20 cellular contexts compared by ENCODE assay signal in genomic region chr6:127864701-127865100, GRCh38. TPM values are rescaled to one million over a fixed set of nuclear protein-coding genes. Genes with fewer than 3 reads are reported as not detected.
DNase-seq lines count a peak whose midpoint lies in the region; ATAC-seq and TF ChIP-seq lines count a peak whose summit lies in the region.
"Had no signal": no experiment of that assay in that cellular context is flagged by ENCODE, and none has a peak within 500 bp of the region (broad histone marks: within the 10 kb centered on the region; RNA-seq: fewer than 3 reads in every experiment).

No MANE protein-coding gene starts in this region.

- no peak overlapping the region for H3K4me3 Mint-ChIP-seq in activated CD8-positive, alpha-beta T cell treated with anti-CD3 and anti-CD28 coated beads for 36 hours
- H3K4me3 Mint-ChIP-seq in activated CD8-positive, alpha-beta T cell treated with anti-CD3 and anti-CD28 coated beads, Interleukin-2, amount 10 ng/mL, durations not matched to agents 7 days and 5 days, result no peak overlapping the region
- H3K4me3 Mint-ChIP-seq in CD8-positive, alpha-beta memory T cell, result peak overlapping the region in 3 of 7 donors; percentile 8 to 29 (median 15)
- no peak overlapping the region for H3K4me3 Mint-ChIP-seq in T-helper 17 cell
- H3K4me3 Mint-ChIP-seq: CD14-positive monocyte had no signal

- H3K27ac Mint-ChIP-seq in activated CD8-positive, alpha-beta T cell treated with anti-CD3 and anti-CD28 coated beads for 36 hours, result peak overlapping the region; percentile 52
- H3K27ac Mint-ChIP-seq in activated CD8-positive, alpha-beta T cell treated with anti-CD3 and anti-CD28 coated beads, Interleukin-2, amount 10 ng/mL, durations not matched to agents 7 days and 5 days, result no peak overlapping the region
- H3K27ac Mint-ChIP-seq in CD8-positive, alpha-beta memory T cell, result peak overlapping the region; percentile 30 to 89 (median 72)
- H3K27ac Mint-ChIP-seq in T-helper 17 cell, result peak overlapping the region; percentile 53
- H3K27ac Mint-ChIP-seq: CD14-positive monocyte had no signal

- H3K4me3 ChIP-seq in CD8-positive, alpha-beta memory T cell (ENCODE audit: low read length), result no peak overlapping the region
- H3K4me3 ChIP-seq in spleen, result no peak overlapping the region
- H3K4me3 ChIP-seq: PC-9 had no signal

- CTCF ChIA-PET in activated CD8-positive, alpha-beta T cell treated with anti-CD3 and anti-CD28 coated beads for 36 hours (lab: Charles Lee), result interaction anchor here (1.0 to 1.5 kb wide), 2 partner anchors 9 to 38 kb away, joined by 4 to 9 read pairs; no protein-coding TSS in a partner anchor
- CTCF ChIA-PET in activated CD8-positive, alpha-beta T cell treated with anti-CD3 and anti-CD28 coated beads, Interleukin-2, amount 10 ng/mL, durations not matched to agents 7 days and 5 days (lab: Charles Lee), result interaction anchor here (3.7 kb wide), 1 partner anchor 10 kb away, joined by 30 read pairs; no protein-coding TSS in a partner anchor
- CTCF ChIA-PET in CD8-positive, alpha-beta memory T cell (lab: Charles Lee), result interaction anchor here (1.6 to 2.5 kb wide), 2 partner anchors 9 to 114 kb away, joined by 3 to 14 read pairs; no protein-coding TSS in a partner anchor

- H3K27me3 Mint-ChIP-seq in activated CD8-positive, alpha-beta T cell treated with anti-CD3 and anti-CD28 coated beads for 36 hours, result no peaks in the 10 kb centered on the region
- H3K27me3 Mint-ChIP-seq in activated CD8-positive, alpha-beta T cell treated with anti-CD3 and anti-CD28 coated beads, Interleukin-2, amount 10 ng/mL, durations not matched to agents 7 days and 5 days (ENCODE audit: low read depth), result no peaks in the 10 kb centered on the region
- H3K27me3 Mint-ChIP-seq in CD8-positive, alpha-beta memory T cell, result no peaks in the 10 kb centered on the region
- H3K27me3 Mint-ChIP-seq in T-helper 17 cell, result no peaks in the 10 kb centered on the region

- POLR2A ChIA-PET in activated CD8-positive, alpha-beta T cell treated with anti-CD3 and anti-CD28 coated beads for 36 hours (lab: Charles Lee), result interaction anchor here (0.7 kb wide), 1 partner anchor 31 kb away, joined by 3 read pairs; no protein-coding TSS in a partner anchor
- POLR2A ChIA-PET in activated CD8-positive, alpha-beta T cell treated with anti-CD3 and anti-CD28 coated beads, Interleukin-2, amount 10 ng/mL, durations not matched to agents 7 days and 5 days (lab: Charles Lee), result interaction anchor here (1.0 kb wide), 1 partner anchor 13 kb away, joined by 3 read pairs; no protein-coding TSS in a partner anchor
- POLR2A ChIA-PET in CD8-positive, alpha-beta memory T cell (lab: Charles Lee), result no interaction called here

- no peak for TF ChIP-seq CTCF in activated CD8-positive, alpha-beta T cell treated with anti-CD3 and anti-CD28 coated beads for 36 hours (IDR thresholded peaks at IDR 0.05)
- TF ChIP-seq CTCF in spleen (IDR thresholded peaks at IDR 0.05 in 8 of 11, conservative IDR thresholded peaks at IDR 0.05 in 3 of 11), result no peak

- DNase-seq in activated CD8-positive, alpha-beta T cell treated with anti-CD3 and anti-CD28 coated beads for 36 hours, result no peak
- no peak for DNase-seq in activated CD8-positive, alpha-beta T cell treated with anti-CD3 and anti-CD28 coated beads, Interleukin-2, amount 10 ng/mL, durations not matched to agents 7 days and 5 days
- no peak for DNase-seq in CD8-positive, alpha-beta memory T cell
- DNase-seq in T-helper 17 cell (no peak), left colon (no peak), spleen (no peak), NCI-H82 (lab: John Stamatoyannopoulos, UW) (no peak)
- DNase-seq: 8988T, DMS79, NCI-H1105 treated with DMSO at 0.1 percent for 48 hours, NCI-H1694, NCI-H2227 treated with DMSO at 0.1 percent for 48 hours, NCI-H524, PC-9, SIG-M5 had no signal

- no peak for ATAC-seq in activated CD8-positive, alpha-beta T cell treated with anti-CD3 and anti-CD28 coated beads for 36 hours
- no peak for ATAC-seq in activated CD8-positive, alpha-beta T cell treated with anti-CD3 and anti-CD28 coated beads, Interleukin-2, amount 10 ng/mL, durations not matched to agents 7 days and 5 days
- ATAC-seq in T-helper 17 cell (no peak), left colon (peak; percentile 95), GM21723 (IDR thresholded peaks at IDR 0.05; ENCODE audit: unreplicated experiment) (no peak)

- peaks cover 4% of the 10 kb centered on the region for H3K9me3 Mint-ChIP-seq in activated CD8-positive, alpha-beta T cell treated with anti-CD3 and anti-CD28 coated beads for 36 hours
- no peaks in the 10 kb centered on the region for H3K9me3 Mint-ChIP-seq in activated CD8-positive, alpha-beta T cell treated with anti-CD3 and anti-CD28 coated beads, Interleukin-2, amount 10 ng/mL, durations not matched to agents 7 days and 5 days (ENCODE audit: insufficient read depth)
- no peaks in the 10 kb centered on the region for H3K9me3 Mint-ChIP-seq in CD8-positive, alpha-beta memory T cell

- H3K4me1 ChIP-seq in CD8-positive, alpha-beta memory T cell (ENCODE audit: insufficient read depth, low read length), result peaks cover 43% of the 10 kb centered on the region
- no peaks in the 10 kb centered on the region for H3K4me1 ChIP-seq in spleen

- TF ChIP-seq POLR2A in spleen (IDR thresholded peaks at IDR 0.05), result no peak

- no peaks in the 10 kb centered on the region for H3K27me3 ChIP-seq in CD8-positive, alpha-beta memory T cell (ENCODE audit: insufficient read depth, low read length, poor library complexity, severe bottlenecking)
- no peaks in the 10 kb centered on the region for H3K27me3 ChIP-seq in spleen (replicated peaks in 1 of 7)

- 76 to 90% (median 83%) methylated on average over 2 of the region's 2 CpGs for WGBS in spleen, 5 donors

- H3K36me3 ChIP-seq in CD8-positive, alpha-beta memory T cell (ENCODE audit: insufficient read depth, low read length), result peaks cover 4% of the 10 kb centered on the region
- H3K36me3 ChIP-seq in spleen, result no peaks in the 10 kb centered on the region

- no peak overlapping the region for H3K27ac ChIP-seq in CD8-positive, alpha-beta memory T cell (ENCODE audit: low read depth, low read length)
- no peak overlapping the region for H3K27ac ChIP-seq in spleen
- H3K27ac ChIP-seq: PC-9, RWPE1 had no signal

- H3K9me3 ChIP-seq in CD8-positive, alpha-beta memory T cell (ENCODE audit: low read length), result no peaks in the 10 kb centered on the region
- H3K9me3 ChIP-seq in T-helper 17 cell (ENCODE audit: control insufficient read depth, low read length, poor library complexity, severe bottlenecking) (no peaks in the 10 kb centered on the region), spleen (no peaks in the 10 kb centered on the region)

- H3K4me1 Mint-ChIP-seq in activated CD8-positive, alpha-beta T cell treated with anti-CD3 and anti-CD28 coated beads for 36 hours (ENCODE audit: low read depth), result peaks cover 65% of the 10 kb centered on the region
- H3K4me1 Mint-ChIP-seq in activated CD8-positive, alpha-beta T cell treated with anti-CD3 and anti-CD28 coated beads, Interleukin-2, amount 10 ng/mL, durations not matched to agents 7 days and 5 days (ENCODE audit: low read depth), result peaks cover 60% of the 10 kb centered on the region
- H3K4me1 Mint-ChIP-seq in CD8-positive, alpha-beta memory T cell, result peaks cover 69 to 85% (median 82%) of the 10 kb centered on the region in 3 donors
- H3K4me1 Mint-ChIP-seq in T-helper 17 cell, result peaks cover 33% of the 10 kb centered on the region
- H3K4me1 Mint-ChIP-seq: CD14-positive monocyte had no signal

- peaks cover 57% of the 10 kb centered on the region for H3K36me3 Mint-ChIP-seq in activated CD8-positive, alpha-beta T cell treated with anti-CD3 and anti-CD28 coated beads for 36 hours (ENCODE audit: low read depth)
- peaks cover 64% of the 10 kb centered on the region for H3K36me3 Mint-ChIP-seq in activated CD8-positive, alpha-beta T cell treated with anti-CD3 and anti-CD28 coated beads, Interleukin-2, amount 10 ng/mL, durations not matched to agents 7 days and 5 days (ENCODE audit: low read depth)
- H3K36me3 Mint-ChIP-seq in CD8-positive, alpha-beta memory T cell, result peaks cover 11 to 58% (median 25%) of the 10 kb centered on the region in 3 donors
- peaks cover 5% of the 10 kb centered on the region for H3K36me3 Mint-ChIP-seq in T-helper 17 cell (ENCODE audit: low read depth)
- H3K36me3 Mint-ChIP-seq: CD14-positive monocyte had no signal

- intact Hi-C loops in activated CD8-positive, alpha-beta T cell treated with anti-CD3 and anti-CD28 coated beads for 36 hours (cut with micrococcal nuclease), result no loop called here
- intact Hi-C loops in left colon (cut with DNase I, micrococcal nuclease) (no loop called here), spleen (cut with DNase I; ENCODE audit: low total_unique reads) (no loop called here)

RNA-seq across cellular contexts. Expression of gene THEMIS, which starts 36.2 kb away (rescaled TPM):
- 10 to 100 TPM; 79.5 to 80.1 TPM for total RNA-seq in activated CD8-positive, alpha-beta T cell treated with anti-CD3 and anti-CD28 coated beads for 36 hours
- 100 to 1,000 TPM; 142 to 144 TPM for total RNA-seq in activated CD8-positive, alpha-beta T cell treated with anti-CD3 and anti-CD28 coated beads, Interleukin-2, amount 10 ng/mL, durations not matched to agents 7 days and 5 days
- total RNA-seq in CD8-positive, alpha-beta memory T cell, result 10 to 100 TPM; 39.9 to 40.6 TPM
- polyA plus RNA-seq in CD8-positive, alpha-beta memory T cell, result 107 TPM
- total RNA-seq in T-helper 17 cell (10 to 100 TPM; 53.9 to 64.7 TPM), left colon (1 to 10 TPM in 1 of 2 donors, under 1 TPM in 1; 0.67 to 1.1 TPM), spleen (10 to 100 TPM; 10.6 to 17.8 (median 14.4) TPM)
- polyA plus RNA-seq in spleen, result 1 to 10 TPM in 2 of 3 donors, under 1 TPM in 1; 0.80 to 1.9 (median 1.5) TPM
- total RNA-seq: H1, PC-9 had no signal
- polyA plus RNA-seq: AG04450, H1 had no signal

Comparison
In these comparisons a context has a peak if more than half of its experiments do, and no peak if none do; other contexts are left out.
1. RNA of gene THEMIS, which starts 36.2 kb away (total RNA-seq): 142 to 144 TPM in activated CD8-positive, alpha-beta T cell treated with anti-CD3 and anti-CD28 coated beads, Interleukin-2, amount 10 ng/mL, durations not matched to agents 7 days and 5 days, 79.5 to 80.1 TPM in activated CD8-positive, alpha-beta T cell treated with anti-CD3 and anti-CD28 coated beads for 36 hours, 53.9 to 64.7 TPM in T-helper 17 cell, 39.9 to 40.6 TPM in CD8-positive, alpha-beta memory T cell and 10.6 to 17.8 TPM in spleen; 0.67 to 1.1 TPM in left colon; every median in the first group is over 4 times any median in the second.